In the genomic region with DNA sequence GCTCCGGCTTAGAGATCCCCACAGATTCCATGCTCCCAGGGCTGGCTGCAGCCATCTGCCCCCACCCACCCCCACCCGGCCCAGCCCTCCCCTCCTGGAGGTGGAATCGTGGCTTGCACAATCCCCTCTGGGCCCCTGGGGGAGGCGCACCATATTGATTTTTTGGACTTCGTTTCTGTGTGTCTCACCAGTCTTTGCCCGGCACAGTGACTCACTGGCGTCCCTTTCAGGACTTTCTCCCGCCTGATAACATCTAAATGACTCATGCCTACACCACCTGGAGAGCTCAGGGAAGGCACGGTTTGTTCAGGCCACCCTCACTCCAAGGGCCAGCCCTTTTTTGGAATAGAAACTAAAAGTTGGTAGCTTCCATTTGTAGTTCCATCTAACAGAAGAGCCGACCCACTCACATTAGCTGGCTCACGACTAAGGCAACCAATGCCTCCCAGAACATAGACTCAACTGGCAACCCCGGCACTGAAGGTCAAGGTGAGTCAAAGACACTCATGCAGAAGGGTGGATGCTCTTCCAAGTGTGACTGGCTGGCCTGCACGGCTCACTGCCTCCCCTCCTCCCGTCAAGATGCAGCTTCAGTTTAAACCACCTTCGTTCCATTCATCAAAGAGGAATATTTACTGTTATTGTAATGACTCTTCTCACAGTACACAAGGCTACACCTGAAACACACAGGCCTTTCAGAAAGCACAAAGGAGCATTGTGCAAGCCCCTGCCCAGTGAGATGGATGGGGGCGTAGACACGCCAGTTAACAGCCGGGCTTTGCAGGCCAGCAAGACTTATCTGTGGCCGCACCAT, we compare ENCODE assay signal across 9 cellular contexts.
DNase-seq lines count a peak whose midpoint lies in the region; ATAC-seq and TF ChIP-seq lines count a peak whose summit lies in the region.
"Had no signal": no experiment of that assay in that cellular context is flagged by ENCODE, and none has a peak within 500 bp of the region (broad histone marks: within the 10 kb centered on the region; RNA-seq: fewer than 3 reads in every experiment).

No MANE protein-coding gene starts in this region.

- POLR2A ChIA-PET in HEK293 (lab: Yijun Ruan, JAX), result interaction anchor here (0.7 to 1.4 kb wide), 9 partner anchors 11 to 526 kb away, joined by 3 to 10 read pairs (median 4); a partner anchor contains a TSS

- no peak for TF ChIP-seq CTCF in HEK293 (tag by site-specific recombination; IDR thresholded peaks at IDR 0.05)

- no peaks in the 10 kb centered on the region for H3K9me3 ChIP-seq in HEK293 (ENCODE audit: control insufficient read depth, insufficient read depth, low read depth, low read length)
- H3K9me3 ChIP-seq: neutrophil had no signal

- peaks cover 11% of the 10 kb centered on the region for H3K4me1 ChIP-seq in HEK293 (ENCODE audit: control insufficient read depth, insufficient read depth, low read length)

- ATAC-seq in GM19452 (IDR thresholded peaks at IDR 0.05; ENCODE audit: unreplicated experiment) (no peak), GM18907 (IDR thresholded peaks at IDR 0.05; ENCODE audit: unreplicated experiment) (no peak)

- in situ Hi-C loops in ACHN (cut with HindIII; ENCODE audit: low pct_ligation_motif_present, low pct_unique_long_range_greater_than_20kb, low sequenced_read_pairs), result no loop called here

- DNase-seq in ACHN (peak; percentile 88), RKO (ENCODE audit: low spot score) (peak; percentile 74), iPS-NIHi11 (ENCODE audit: low spot score) (peak; percentile 55), globus pallidus (ENCODE audit: low spot score) (no peak)
- DNase-seq in activated CD4-positive, alpha-beta T cell treated with anti-CD3 and anti-CD28 coated beads for 4 hours, result no peak

- CTCF ChIA-PET in HEK293 (lab: Yijun Ruan, JAX), result interaction anchor here (0.5 to 1.1 kb wide), 5 partner anchors 13 to 393 kb away, joined by 3 read pairs; no protein-coding TSS in a partner anchor

- H3K36me3 ChIP-seq in HEK293 (ENCODE audit: control insufficient read depth in 2 of 2, insufficient read depth in 1 of 2, low read length in 2 of 2), result no peaks in the 10 kb centered on the region
- H3K36me3 ChIP-seq: neutrophil had no signal

- no peak overlapping the region for H3K4me3 ChIP-seq in HEK293 (ENCODE audit: low read depth, low read length)

- peak overlapping the region; percentile 48; the same call in 1 of the 2 replicates for H3K27ac ChIP-seq in HEK293 (ENCODE audit: extremely low read depth, low read depth, low read length)
- H3K27ac ChIP-seq: neutrophil had no signal

TF ChIP-seq in HEK293, 187 proteins besides CTCF, POLR2A, EP300 and RAD21 (continues in another document):
- TF ChIP-seq IKZF3 (tag by site-specific recombination; IDR thresholded peaks at IDR 0.05) (no peak; the same call in 1 of the 2 replicates), ZNF155 (tag by site-specific recombination; IDR thresholded peaks at IDR 0.05) (0 out of 2 replicates have a peak, but pooled peaks have one; percentile 59), ZBTB7A (tag by site-specific recombination; IDR thresholded peaks at IDR 0.05; ENCODE audit: low read depth) (no peak), ZIC2 (tag by site-specific recombination; IDR thresholded peaks at IDR 0.05) (peak; percentile 79), FEZF1 (tag by site-specific recombination; IDR thresholded peaks at IDR 0.05) (no peak), ZNF184 (tag by site-specific recombination; IDR thresholded peaks at IDR 0.05) (peak; percentile 95), ZNF335 (tag by site-specific recombination; conservative IDR thresholded peaks at IDR 0.05) (peak; percentile 33; the same call in 1 of the 2 replicates), ZNF311 (tag by site-specific recombination; IDR thresholded peaks at IDR 0.05; ENCODE audit: borderline replicate concordance) (no peak), KLF10 (tag by site-specific recombination; IDR thresholded peaks at IDR 0.05) (peak; percentile 83), ZFHX2 (tag by site-specific recombination; conservative IDR thresholded peaks at IDR 0.05) (no peak; the same call in 1 of the 2 replicates)
- TF ChIP-seq, protein P1, sequence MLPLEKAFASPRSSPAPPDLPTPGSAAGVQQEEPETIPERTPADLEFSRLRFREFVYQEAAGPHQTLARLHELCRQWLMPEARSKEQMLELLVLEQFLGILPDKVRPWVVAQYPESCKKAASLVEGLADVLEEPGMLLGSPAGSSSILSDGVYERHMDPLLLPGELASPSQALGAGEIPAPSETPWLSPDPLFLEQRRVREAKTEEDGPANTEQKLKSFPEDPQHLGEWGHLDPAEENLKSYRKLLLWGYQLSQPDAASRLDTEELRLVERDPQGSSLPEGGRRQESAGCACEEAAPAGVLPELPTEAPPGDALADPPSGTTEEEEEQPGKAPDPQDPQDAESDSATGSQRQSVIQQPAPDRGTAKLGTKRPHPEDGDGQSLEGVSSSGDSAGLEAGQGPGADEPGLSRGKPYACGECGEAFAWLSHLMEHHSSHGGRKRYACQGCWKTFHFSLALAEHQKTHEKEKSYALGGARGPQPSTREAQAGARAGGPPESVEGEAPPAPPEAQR (tag by site-specific recombination; IDR thresholded peaks at IDR 0.05), result no peak
- TF ChIP-seq, protein P2, sequence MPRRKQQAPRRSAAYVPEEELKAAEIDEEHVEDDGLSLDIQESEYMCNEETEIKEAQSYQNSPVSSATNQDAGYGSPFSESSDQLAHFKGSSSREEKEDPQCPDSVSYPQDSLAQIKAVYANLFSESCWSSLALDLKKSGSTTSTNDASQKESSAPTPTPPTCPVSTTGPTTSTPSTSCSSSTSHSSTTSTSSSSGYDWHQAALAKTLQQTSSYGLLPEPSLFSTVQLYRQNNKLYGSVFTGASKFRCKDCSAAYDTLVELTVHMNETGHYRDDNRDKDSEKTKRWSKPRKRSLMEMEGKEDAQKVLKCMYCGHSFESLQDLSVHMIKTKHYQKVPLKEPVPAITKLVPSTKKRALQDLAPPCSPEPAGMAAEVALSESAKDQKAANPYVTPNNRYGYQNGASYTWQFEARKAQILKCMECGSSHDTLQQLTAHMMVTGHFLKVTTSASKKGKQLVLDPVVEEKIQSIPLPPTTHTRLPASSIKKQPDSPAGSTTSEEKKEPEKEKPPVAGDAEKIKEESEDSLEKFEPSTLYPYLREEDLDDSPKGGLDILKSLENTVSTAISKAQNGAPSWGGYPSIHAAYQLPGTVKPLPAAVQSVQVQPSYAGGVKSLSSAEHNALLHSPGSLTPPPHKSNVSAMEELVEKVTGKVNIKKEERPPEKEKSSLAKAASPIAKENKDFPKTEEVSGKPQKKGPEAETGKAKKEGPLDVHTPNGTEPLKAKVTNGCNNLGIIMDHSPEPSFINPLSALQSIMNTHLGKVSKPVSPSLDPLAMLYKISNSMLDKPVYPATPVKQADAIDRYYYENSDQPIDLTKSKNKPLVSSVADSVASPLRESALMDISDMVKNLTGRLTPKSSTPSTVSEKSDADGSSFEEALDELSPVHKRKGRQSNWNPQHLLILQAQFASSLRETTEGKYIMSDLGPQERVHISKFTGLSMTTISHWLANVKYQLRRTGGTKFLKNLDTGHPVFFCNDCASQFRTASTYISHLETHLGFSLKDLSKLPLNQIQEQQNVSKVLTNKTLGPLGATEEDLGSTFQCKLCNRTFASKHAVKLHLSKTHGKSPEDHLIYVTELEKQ (tag by site-specific recombination; IDR thresholded peaks at IDR 0.05; ENCODE audit: borderline replicate concordance), result peak; percentile 88
- TF ChIP-seq, protein P3, sequence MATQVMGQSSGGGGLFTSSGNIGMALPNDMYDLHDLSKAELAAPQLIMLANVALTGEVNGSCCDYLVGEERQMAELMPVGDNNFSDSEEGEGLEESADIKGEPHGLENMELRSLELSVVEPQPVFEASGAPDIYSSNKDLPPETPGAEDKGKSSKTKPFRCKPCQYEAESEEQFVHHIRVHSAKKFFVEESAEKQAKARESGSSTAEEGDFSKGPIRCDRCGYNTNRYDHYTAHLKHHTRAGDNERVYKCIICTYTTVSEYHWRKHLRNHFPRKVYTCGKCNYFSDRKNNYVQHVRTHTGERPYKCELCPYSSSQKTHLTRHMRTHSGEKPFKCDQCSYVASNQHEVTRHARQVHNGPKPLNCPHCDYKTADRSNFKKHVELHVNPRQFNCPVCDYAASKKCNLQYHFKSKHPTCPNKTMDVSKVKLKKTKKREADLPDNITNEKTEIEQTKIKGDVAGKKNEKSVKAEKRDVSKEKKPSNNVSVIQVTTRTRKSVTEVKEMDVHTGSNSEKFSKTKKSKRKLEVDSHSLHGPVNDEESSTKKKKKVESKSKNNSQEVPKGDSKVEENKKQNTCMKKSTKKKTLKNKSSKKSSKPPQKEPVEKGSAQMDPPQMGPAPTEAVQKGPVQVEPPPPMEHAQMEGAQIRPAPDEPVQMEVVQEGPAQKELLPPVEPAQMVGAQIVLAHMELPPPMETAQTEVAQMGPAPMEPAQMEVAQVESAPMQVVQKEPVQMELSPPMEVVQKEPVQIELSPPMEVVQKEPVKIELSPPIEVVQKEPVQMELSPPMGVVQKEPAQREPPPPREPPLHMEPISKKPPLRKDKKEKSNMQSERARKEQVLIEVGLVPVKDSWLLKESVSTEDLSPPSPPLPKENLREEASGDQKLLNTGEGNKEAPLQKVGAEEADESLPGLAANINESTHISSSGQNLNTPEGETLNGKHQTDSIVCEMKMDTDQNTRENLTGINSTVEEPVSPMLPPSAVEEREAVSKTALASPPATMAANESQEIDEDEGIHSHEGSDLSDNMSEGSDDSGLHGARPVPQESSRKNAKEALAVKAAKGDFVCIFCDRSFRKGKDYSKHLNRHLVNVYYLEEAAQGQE (tag by site-specific recombination; IDR thresholded peaks at IDR 0.05), result peak; percentile 54; the same call in 1 of the 2 replicates
- TF ChIP-seq, protein P4, sequence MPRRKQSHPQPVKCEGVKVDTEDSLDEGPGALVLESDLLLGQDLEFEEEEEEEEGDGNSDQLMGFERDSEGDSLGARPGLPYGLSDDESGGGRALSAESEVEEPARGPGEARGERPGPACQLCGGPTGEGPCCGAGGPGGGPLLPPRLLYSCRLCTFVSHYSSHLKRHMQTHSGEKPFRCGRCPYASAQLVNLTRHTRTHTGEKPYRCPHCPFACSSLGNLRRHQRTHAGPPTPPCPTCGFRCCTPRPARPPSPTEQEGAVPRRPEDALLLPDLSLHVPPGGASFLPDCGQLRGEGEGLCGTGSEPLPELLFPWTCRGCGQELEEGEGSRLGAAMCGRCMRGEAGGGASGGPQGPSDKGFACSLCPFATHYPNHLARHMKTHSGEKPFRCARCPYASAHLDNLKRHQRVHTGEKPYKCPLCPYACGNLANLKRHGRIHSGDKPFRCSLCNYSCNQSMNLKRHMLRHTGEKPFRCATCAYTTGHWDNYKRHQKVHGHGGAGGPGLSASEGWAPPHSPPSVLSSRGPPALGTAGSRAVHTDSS (tag by site-specific recombination; IDR thresholded peaks at IDR 0.05), result no peak

Comparison
In these comparisons a context has a peak if more than half of its experiments do, and no peak if none do; other contexts are left out.
1. DNase-seq: peak in ACHN (single experiment), RKO (single experiment) and iPS-NIHi11 (single experiment); none in globus pallidus (single experiment) and activated CD4-positive, alpha-beta T cell treated with anti-CD3 and anti-CD28 coated beads for 4 hours (0 of 2).